In the genomic region with DNA sequence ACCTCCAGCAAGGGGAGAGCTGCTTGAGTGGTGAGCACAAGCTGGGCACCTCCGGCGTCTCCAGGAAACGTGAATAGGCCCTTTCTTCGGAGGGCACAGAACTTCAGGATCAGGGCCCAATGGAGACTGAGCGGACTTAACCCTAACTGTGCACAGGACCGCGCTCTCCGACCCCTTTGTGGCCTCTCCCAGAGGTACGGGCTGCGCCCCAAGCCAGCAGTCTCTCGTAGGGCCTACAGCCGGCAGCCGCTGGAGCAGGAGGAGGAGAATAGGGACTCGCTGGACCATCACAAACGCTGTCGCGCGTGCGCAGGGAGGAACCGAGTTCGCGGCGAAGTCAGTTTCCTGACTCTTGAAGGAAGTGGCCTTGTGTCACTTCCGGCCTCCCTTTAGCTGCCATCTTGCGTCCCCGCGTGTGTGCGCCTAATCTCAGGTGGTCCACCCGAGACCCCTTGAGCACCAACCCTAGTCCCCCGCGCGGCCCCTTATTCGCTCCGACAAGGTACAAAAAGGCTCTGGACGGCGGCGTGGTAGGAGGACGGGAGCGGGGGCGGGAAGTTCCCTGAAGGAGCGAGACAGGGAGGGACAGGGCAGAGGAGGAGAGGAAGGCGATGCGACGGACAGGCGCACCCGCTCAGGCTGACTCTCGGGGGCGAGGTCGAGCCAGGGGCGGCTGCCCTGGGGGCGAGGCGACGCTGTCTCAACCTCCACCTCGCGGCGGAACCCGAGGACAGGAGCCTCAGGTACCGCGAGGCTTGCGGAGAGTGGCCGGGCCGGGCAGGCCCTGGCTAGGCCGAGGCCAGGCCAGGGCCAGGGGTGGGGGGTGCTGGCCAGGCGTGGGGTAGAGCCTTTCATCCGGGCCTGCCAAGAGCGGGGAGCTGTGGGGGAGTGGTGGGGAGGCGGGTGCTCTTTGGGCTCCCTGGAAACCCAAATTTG, we compare ENCODE assay signal across 1 cellular context.
A peak's percentile ranks its signal among the peaks of the same experiment; 100 is the strongest.
TF ChIP-seq lines count a peak whose summit lies in the region.

A gene (plus strand): TSS at position 386 of the 936 bp plus-strand sequence. CDS start 226 bp downstream, at position 612.

TF ChIP-seq in HEK293, 187 proteins besides CTCF, POLR2A, EP300 and RAD21 (continued from another document and continues in another):
- TF ChIP-seq, protein P1, sequence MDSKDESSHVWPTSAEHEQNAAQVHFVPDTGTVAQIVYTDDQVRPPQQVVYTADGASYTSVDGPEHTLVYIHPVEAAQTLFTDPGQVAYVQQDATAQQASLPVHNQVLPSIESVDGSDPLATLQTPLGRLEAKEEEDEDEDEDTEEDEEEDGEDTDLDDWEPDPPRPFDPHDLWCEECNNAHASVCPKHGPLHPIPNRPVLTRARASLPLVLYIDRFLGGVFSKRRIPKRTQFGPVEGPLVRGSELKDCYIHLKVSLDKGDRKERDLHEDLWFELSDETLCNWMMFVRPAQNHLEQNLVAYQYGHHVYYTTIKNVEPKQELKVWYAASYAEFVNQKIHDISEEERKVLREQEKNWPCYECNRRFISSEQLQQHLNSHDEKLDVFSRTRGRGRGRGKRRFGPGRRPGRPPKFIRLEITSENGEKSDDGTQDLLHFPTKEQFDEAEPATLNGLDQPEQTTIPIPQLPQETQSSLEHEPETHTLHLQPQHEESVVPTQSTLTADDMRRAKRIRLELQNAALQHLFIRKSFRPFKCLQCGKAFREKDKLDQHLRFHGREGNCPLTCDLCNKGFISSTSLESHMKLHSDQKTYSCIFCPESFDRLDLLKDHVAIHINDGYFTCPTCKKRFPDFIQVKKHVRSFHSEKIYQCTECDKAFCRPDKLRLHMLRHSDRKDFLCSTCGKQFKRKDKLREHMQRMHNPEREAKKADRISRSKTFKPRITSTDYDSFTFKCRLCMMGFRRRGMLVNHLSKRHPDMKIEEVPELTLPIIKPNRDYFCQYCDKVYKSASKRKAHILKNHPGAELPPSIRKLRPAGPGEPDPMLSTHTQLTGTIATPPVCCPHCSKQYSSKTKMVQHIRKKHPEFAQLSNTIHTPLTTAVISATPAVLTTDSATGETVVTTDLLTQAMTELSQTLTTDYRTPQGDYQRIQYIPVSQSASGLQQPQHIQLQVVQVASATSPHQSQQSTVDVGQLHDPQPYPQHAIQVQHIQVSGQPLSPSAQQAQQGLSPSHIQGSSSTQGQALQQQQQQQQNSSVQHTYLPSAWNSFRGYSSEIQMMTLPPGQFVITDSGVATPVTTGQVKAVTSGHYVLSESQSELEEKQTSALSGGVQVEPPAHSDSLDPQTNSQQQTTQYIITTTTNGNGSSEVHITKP (tag by site-specific recombination; IDR thresholded peaks at IDR 0.05) = peak; percentile 59
- TF ChIP-seq, protein P2, sequence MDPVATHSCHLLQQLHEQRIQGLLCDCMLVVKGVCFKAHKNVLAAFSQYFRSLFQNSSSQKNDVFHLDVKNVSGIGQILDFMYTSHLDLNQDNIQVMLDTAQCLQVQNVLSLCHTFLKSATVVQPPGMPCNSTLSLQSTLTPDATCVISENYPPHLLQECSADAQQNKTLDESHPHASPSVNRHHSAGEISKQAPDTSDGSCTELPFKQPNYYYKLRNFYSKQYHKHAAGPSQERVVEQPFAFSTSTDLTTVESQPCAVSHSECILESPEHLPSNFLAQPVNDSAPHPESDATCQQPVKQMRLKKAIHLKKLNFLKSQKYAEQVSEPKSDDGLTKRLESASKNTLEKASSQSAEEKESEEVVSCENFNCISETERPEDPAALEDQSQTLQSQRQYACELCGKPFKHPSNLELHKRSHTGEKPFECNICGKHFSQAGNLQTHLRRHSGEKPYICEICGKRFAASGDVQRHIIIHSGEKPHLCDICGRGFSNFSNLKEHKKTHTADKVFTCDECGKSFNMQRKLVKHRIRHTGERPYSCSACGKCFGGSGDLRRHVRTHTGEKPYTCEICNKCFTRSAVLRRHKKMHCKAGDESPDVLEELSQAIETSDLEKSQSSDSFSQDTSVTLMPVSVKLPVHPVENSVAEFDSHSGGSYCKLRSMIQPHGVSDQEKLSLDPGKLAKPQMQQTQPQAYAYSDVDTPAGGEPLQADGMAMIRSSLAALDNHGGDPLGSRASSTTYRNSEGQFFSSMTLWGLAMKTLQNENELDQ (tag by site-specific recombination; IDR thresholded peaks at IDR 0.05; ENCODE audit: low read depth) = no peak
- peak; percentile 84 for TF ChIP-seq IKZF3 (tag by site-specific recombination; IDR thresholded peaks at IDR 0.05)
- TF ChIP-seq ZNF2 (tag by site-specific recombination; IDR thresholded peaks at IDR 0.05) = peak; percentile 76
- no peak for TF ChIP-seq ZNF146 (tag by site-specific recombination; IDR thresholded peaks at IDR 0.05)
- TF ChIP-seq, protein P3, sequence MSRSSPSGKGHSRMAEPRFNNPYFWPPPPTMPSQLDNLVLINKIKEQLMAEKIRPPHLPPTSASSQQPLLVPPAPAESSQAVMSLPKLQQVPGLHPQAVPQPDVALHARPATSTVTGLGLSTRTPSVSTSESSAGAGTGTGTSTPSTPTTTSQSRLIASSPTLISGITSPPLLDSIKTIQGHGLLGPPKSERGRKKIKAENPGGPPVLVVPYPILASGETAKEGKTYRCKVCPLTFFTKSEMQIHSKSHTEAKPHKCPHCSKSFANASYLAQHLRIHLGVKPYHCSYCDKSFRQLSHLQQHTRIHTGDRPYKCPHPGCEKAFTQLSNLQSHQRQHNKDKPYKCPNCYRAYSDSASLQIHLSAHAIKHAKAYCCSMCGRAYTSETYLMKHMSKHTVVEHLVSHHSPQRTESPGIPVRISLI (tag by site-specific recombination; IDR thresholded peaks at IDR 0.05) = no peak
- no peak for TF ChIP-seq MEIS1 (CRISPR knock-in tag; IDR thresholded peaks at IDR 0.05; ENCODE audit: borderline replicate concordance)
- no peak for TF ChIP-seq ZNF776 (tag by site-specific recombination; IDR thresholded peaks at IDR 0.05; ENCODE audit: borderline replicate concordance)
- no peak for TF ChIP-seq WT1 (tag by site-specific recombination; IDR thresholded peaks at IDR 0.05)
- TF ChIP-seq, protein P4, sequence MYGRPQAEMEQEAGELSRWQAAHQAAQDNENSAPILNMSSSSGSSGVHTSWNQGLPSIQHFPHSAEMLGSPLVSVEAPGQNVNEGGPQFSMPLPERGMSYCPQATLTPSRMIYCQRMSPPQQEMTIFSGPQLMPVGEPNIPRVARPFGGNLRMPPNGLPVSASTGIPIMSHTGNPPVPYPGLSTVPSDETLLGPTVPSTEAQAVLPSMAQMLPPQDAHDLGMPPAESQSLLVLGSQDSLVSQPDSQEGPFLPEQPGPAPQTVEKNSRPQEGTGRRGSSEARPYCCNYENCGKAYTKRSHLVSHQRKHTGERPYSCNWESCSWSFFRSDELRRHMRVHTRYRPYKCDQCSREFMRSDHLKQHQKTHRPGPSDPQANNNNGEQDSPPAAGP (tag by site-specific recombination; IDR thresholded peaks at IDR 0.05) = peak; percentile 45; the same call in 1 of the 2 replicates
- TF ChIP-seq ZNF354C (tag by site-specific recombination; IDR thresholded peaks at IDR 0.05; ENCODE audit: borderline replicate concordance, low read depth) = no peak
- no peak for TF ChIP-seq ZNF558 (tag by site-specific recombination; IDR thresholded peaks at IDR 0.05)
- TF ChIP-seq ZNF335 (tag by site-specific recombination; conservative IDR thresholded peaks at IDR 0.05) = peak; percentile 72
- no peak for TF ChIP-seq ZNF521 (tag by site-specific recombination; IDR thresholded peaks at IDR 0.05)
- TF ChIP-seq ZNF248 (tag by site-specific recombination; IDR thresholded peaks at IDR 0.05) = no peak
- TF ChIP-seq, protein P5, sequence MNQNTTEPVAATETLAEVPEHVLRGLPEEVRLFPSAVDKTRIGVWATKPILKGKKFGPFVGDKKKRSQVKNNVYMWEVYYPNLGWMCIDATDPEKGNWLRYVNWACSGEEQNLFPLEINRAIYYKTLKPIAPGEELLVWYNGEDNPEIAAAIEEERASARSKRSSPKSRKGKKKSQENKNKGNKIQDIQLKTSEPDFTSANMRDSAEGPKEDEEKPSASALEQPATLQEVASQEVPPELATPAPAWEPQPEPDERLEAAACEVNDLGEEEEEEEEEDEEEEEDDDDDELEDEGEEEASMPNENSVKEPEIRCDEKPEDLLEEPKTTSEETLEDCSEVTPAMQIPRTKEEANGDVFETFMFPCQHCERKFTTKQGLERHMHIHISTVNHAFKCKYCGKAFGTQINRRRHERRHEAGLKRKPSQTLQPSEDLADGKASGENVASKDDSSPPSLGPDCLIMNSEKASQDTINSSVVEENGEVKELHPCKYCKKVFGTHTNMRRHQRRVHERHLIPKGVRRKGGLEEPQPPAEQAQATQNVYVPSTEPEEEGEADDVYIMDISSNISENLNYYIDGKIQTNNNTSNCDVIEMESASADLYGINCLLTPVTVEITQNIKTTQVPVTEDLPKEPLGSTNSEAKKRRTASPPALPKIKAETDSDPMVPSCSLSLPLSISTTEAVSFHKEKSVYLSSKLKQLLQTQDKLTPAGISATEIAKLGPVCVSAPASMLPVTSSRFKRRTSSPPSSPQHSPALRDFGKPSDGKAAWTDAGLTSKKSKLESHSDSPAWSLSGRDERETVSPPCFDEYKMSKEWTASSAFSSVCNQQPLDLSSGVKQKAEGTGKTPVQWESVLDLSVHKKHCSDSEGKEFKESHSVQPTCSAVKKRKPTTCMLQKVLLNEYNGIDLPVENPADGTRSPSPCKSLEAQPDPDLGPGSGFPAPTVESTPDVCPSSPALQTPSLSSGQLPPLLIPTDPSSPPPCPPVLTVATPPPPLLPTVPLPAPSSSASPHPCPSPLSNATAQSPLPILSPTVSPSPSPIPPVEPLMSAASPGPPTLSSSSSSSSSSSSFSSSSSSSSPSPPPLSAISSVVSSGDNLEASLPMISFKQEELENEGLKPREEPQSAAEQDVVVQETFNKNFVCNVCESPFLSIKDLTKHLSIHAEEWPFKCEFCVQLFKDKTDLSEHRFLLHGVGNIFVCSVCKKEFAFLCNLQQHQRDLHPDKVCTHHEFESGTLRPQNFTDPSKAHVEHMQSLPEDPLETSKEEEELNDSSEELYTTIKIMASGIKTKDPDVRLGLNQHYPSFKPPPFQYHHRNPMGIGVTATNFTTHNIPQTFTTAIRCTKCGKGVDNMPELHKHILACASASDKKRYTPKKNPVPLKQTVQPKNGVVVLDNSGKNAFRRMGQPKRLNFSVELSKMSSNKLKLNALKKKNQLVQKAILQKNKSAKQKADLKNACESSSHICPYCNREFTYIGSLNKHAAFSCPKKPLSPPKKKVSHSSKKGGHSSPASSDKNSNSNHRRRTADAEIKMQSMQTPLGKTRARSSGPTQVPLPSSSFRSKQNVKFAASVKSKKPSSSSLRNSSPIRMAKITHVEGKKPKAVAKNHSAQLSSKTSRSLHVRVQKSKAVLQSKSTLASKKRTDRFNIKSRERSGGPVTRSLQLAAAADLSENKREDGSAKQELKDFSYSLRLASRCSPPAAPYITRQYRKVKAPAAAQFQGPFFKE (tag by site-specific recombination; IDR thresholded peaks at IDR 0.05; ENCODE audit: borderline replicate concordance) = 0 out of 2 replicates have a peak, but pooled peaks have one; percentile 60
- peak; percentile 53; the same call in 1 of the 2 replicates for TF ChIP-seq ZBTB7A (tag by site-specific recombination; IDR thresholded peaks at IDR 0.05; ENCODE audit: low read depth)
- TF ChIP-seq ZNF221 (tag by site-specific recombination; IDR thresholded peaks at IDR 0.05; ENCODE audit: borderline replicate concordance) = no peak
- TF ChIP-seq ZNF140 (tag by site-specific recombination; IDR thresholded peaks at IDR 0.05) = no peak
- no peak for TF ChIP-seq ZNF621 (tag by site-specific recombination; IDR thresholded peaks at IDR 0.05)
- TF ChIP-seq, protein P6, sequence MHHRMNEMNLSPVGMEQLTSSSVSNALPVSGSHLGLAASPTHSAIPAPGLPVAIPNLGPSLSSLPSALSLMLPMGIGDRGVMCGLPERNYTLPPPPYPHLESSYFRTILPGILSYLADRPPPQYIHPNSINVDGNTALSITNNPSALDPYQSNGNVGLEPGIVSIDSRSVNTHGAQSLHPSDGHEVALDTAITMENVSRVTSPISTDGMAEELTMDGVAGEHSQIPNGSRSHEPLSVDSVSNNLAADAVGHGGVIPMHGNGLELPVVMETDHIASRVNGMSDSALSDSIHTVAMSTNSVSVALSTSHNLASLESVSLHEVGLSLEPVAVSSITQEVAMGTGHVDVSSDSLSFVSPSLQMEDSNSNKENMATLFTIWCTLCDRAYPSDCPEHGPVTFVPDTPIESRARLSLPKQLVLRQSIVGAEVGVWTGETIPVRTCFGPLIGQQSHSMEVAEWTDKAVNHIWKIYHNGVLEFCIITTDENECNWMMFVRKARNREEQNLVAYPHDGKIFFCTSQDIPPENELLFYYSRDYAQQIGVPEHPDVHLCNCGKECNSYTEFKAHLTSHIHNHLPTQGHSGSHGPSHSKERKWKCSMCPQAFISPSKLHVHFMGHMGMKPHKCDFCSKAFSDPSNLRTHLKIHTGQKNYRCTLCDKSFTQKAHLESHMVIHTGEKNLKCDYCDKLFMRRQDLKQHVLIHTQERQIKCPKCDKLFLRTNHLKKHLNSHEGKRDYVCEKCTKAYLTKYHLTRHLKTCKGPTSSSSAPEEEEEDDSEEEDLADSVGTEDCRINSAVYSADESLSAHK (tag by site-specific recombination; IDR thresholded peaks at IDR 0.05) = no peak
- TF ChIP-seq ZBTB48 (tag by site-specific recombination; IDR thresholded peaks at IDR 0.05) = peak; percentile 70
- no peak for TF ChIP-seq SALL2 (tag by site-specific recombination; IDR thresholded peaks at IDR 0.05; ENCODE audit: borderline replicate concordance)
- TF ChIP-seq YY2 (tag by site-specific recombination; IDR thresholded peaks at IDR 0.05) = peak; percentile 78
- no peak for TF ChIP-seq RBAK (tag by site-specific recombination; IDR thresholded peaks at IDR 0.05)
- TF ChIP-seq, protein P7, sequence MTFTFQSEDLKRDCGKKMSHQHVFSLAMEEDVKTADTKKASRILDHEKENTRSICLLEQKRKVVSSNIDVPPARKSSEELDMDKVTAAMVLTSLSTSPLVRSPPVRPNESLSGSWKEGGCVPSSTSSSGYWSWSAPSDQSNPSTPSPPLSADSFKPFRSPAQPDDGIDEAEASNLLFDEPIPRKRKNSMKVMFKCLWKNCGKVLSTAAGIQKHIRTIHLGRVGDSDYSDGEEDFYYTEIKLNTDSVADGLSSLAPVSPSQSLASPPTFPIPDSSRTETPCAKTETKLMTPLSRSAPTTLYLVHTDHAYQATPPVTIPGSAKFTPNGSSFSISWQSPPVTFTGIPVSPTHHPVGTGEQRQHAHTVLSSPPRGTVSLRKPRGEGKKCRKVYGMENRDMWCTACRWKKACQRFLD (tag by site-specific recombination; IDR thresholded peaks at IDR 0.05) = no peak
- peak; percentile 70; the same call in 1 of the 2 replicates for TF ChIP-seq ZNF660 (tag by site-specific recombination; IDR thresholded peaks at IDR 0.05)
